In the genomic region with DNA sequence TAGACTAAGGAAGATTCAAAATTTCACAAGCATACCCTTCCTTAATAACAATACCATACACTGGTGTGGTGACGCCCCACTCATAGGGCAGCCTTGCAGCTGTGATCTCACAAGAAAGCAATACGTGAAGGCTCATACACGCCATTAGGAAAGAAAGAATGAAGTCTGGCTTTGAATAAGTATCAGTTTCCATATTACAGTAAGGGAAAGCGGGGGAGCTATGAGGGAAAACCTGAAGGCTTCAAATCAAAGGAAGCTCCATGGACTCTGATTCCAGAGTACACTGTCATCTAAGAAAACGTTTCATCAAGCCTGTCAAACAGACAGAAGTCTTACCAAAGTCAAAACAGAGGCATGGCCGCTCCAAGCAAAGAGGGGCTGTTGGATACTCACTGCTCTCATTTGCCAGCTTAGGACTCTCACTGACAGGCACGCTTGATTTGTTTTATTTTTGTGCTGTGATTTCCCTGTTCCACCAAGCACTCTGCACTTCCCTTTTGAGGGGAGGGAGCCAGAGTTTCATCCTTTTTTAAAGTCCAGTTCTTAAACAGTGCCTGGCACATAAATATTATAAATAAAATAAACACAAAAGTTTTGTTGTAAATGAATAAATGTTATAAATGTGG, we compare ENCODE assay signal across 9 cellular contexts.
DNase-seq lines count a peak whose midpoint lies in the region; ATAC-seq and FAIRE-seq lines count a peak whose summit lies in the region.
"Had no signal": no experiment of that assay in that cellular context is flagged by ENCODE, and none has a peak within 500 bp of the region (broad histone marks: within the 10 kb centered on the region; RNA-seq: fewer than 3 reads in every experiment).

No MANE protein-coding gene starts in this region.

- WGBS in esophagus, 2 donors: 53 to 55% methylated on average over 7 of the region's 7 CpGs

- no peak overlapping the region for H3K9ac ChIP-seq in subcutaneous abdominal adipose tissue (ENCODE audit: low read length in 5 of 5)

- peak; percentile 62 for FAIRE-seq in GM19239 (lab: Jason Lieb, UNC)
- FAIRE-seq: bronchial epithelial cell had no signal

- ATAC-seq in HG03280 (IDR thresholded peaks at IDR 0.05; ENCODE audit: unreplicated experiment) (peak; percentile 64), HG02798 (IDR thresholded peaks at IDR 0.05; ENCODE audit: poor library complexity, unreplicated experiment) (no peak), left lobe of liver (no peak), GM19452 (IDR thresholded peaks at IDR 0.05; ENCODE audit: unreplicated experiment) (no peak), left ventricle myocardium superior (no peak)

- H3K36me3 ChIP-seq in esophagus (ENCODE audit: control insufficient read depth in 2 of 2, insufficient read depth in 2 of 2, low read length in 1 of 2) (no peaks in the 10 kb centered on the region), subcutaneous abdominal adipose tissue (ENCODE audit: control insufficient read depth in 5 of 5, insufficient read depth in 5 of 5, low read length in 5 of 5) (no peaks in the 10 kb centered on the region)

- intact Hi-C loops in left ventricle myocardium superior (cut with micrococcal nuclease): no loop called here

- DNase-seq in GM19239 (ENCODE audit: insufficient read length, low spot score) (no peak), left lobe of liver (ENCODE audit: low spot score) (no peak), left ventricle myocardium superior (no peak)

- no peaks in the 10 kb centered on the region for H3K9me3 ChIP-seq in esophagus (ENCODE audit: control insufficient read depth in 2 of 2, insufficient read depth in 1 of 2, low read depth in 1 of 2, low read length in 1 of 2)
- no peaks in the 10 kb centered on the region for H3K9me3 ChIP-seq in subcutaneous abdominal adipose tissue (ENCODE audit: control insufficient read depth in 5 of 5, low read length in 5 of 5)

- no peaks in the 10 kb centered on the region for H3K4me1 ChIP-seq in esophagus (ENCODE audit: control insufficient read depth in 2 of 2, insufficient read depth in 2 of 2, low read length in 1 of 2)
- peaks cover 0 to 19% (median 16%) of the 10 kb centered on the region in 5 donors for H3K4me1 ChIP-seq in subcutaneous abdominal adipose tissue (ENCODE audit: control insufficient read depth in 5 of 5, insufficient read depth in 5 of 5, low read length in 5 of 5)

- H3K27ac ChIP-seq in esophagus (ENCODE audit: low read depth in 2 of 2, low read length in 1 of 2) (peak overlapping the region; percentile 2 to 4), subcutaneous abdominal adipose tissue (ENCODE audit: low read depth, low read length) (peak overlapping the region; percentile 31)

- H3K4me3 ChIP-seq in esophagus (ENCODE audit: low read depth in 1 of 2, low read length in 2 of 2): no peak overlapping the region
- no peak overlapping the region for H3K4me3 ChIP-seq in subcutaneous abdominal adipose tissue (ENCODE audit: low read depth in 1 of 5, low read length in 5 of 5)

- H3K27me3 ChIP-seq in esophagus (ENCODE audit: control insufficient read depth in 1 of 2, insufficient read depth in 2 of 2, low read length in 2 of 2) (no peaks in the 10 kb centered on the region), subcutaneous abdominal adipose tissue (ENCODE audit: control insufficient read depth in 5 of 5, insufficient read depth in 4 of 5, low read length in 5 of 5) (peaks cover 0 to 3% (median 0%) of the 10 kb centered on the region in 5 donors)
